ENCODE assay signal across 30 cellular contexts in genomic region chr11:30025396-30026139, GRCh38. TPM values are rescaled to one million over a fixed set of nuclear protein-coding genes. Genes with fewer than 3 reads are reported as not detected.
"Had no signal": no experiment of that assay in that cellular context is flagged by ENCODE, and none has a peak within 500 bp of the region (broad histone marks: within the 10 kb centered on the region; RNA-seq: fewer than 3 reads in every experiment).

No MANE protein-coding gene starts in this region.

- ATAC-seq: gastrocnemius medialis; left ventricle myocardium superior; pancreas; psoas muscle; stimulated activated effector memory CD8-positive, alpha-beta T cell treated with anti-CD3 and anti-CD28 coated beads, Interleukin-12 subunit alpha, Interleukin-12 subunit beta, amount 100 ng/mL, for 72 hours had no signal

- H3K27ac ChIP-seq: adrenal gland, ascending aorta, cardiac muscle cell, colonic mucosa, gastrocnemius medialis, pancreas, psoas muscle, sigmoid colon, thoracic aorta had no signal

- H3K9me3 ChIP-seq: adrenal gland, ascending aorta, colonic mucosa, gastrocnemius medialis, pancreas, psoas muscle, sigmoid colon, thoracic aorta had no signal

- H3K36me3 ChIP-seq: adrenal gland, ascending aorta, cardiac muscle cell, colonic mucosa, gastrocnemius medialis, pancreas, sigmoid colon, thoracic aorta had no signal

- DNase-seq: activated CD4-positive, alpha-beta T cell treated with anti-CD3 and anti-CD28 coated beads for 4 hours; activated CD4-positive, alpha-beta T cell treated with anti-CD3 and anti-CD28 coated beads, Interleukin-2, amount 50 U/mL, for 4 hours; activated effector memory CD4-positive, alpha-beta T cell treated with anti-CD3 and anti-CD28 coated beads, Interleukin-2, amount 50 U/mL, for 16 hours; activated naive CD4-positive, alpha-beta T cell treated with anti-CD3 and anti-CD28 coated beads for 36 hours; activated naive CD8-positive, alpha-beta T cell treated with anti-CD3 and anti-CD28 coated beads for 36 hours; adrenal gland; cerebellar nuclear complex; colonic mucosa; effector CD8-positive, alpha-beta T cell; gastrocnemius medialis; glutamatergic neuron; islet precursor cell; left ventricle myocardium superior; naive B cell; nephron progenitor cell; pancreas; psoas muscle; sigmoid colon; small intestine; stimulated activated CD4-positive, alpha-beta T cell treated with anti-CD3 and anti-CD28 coated beads, Interleukin-4, amount 100 ng/mL, for 24 hours; T-helper 1 cell; trophoblast cell had no signal

- H3K27me3 ChIP-seq: adrenal gland, ascending aorta, colonic mucosa, gastrocnemius medialis, pancreas, sigmoid colon had no signal

- H3K4me3 ChIP-seq: adrenal gland, ascending aorta, cardiac muscle cell, colonic mucosa, gastrocnemius medialis, pancreas, psoas muscle, sigmoid colon, thoracic aorta had no signal

- H3K4me1 ChIP-seq: adrenal gland, ascending aorta, colonic mucosa, gastrocnemius medialis, pancreas, psoas muscle, sigmoid colon had no signal

RNA-seq across cellular contexts. Expression of gene KCNA4, which starts 8.7 kb away (rescaled TPM):
- total RNA-seq: activated naive CD4-positive, alpha-beta T cell treated with anti-CD3 and anti-CD28 coated beads for 36 hours; activated naive CD8-positive, alpha-beta T cell treated with anti-CD3 and anti-CD28 coated beads for 36 hours; activated T-helper 1 cell treated with anti-CD3 and anti-CD28 coated beads, Interleukin-12 subunit alpha, Interleukin-12 subunit beta, Interleukin-2, Interleukin-4 antibody, amounts not matched to agents 30 ng/mL and 10 ng/mL and 1 ng/mL, durations not matched to agents 14 hours and 24 hours and 36 hours; dermis microvascular lymphatic vessel endothelial cell; epithelial cell of proximal tubule; lung microvascular endothelial cell; pancreas; psoas muscle had no signal
- polyA plus RNA-seq: psoas muscle had no signal
